In the genomic region with DNA sequence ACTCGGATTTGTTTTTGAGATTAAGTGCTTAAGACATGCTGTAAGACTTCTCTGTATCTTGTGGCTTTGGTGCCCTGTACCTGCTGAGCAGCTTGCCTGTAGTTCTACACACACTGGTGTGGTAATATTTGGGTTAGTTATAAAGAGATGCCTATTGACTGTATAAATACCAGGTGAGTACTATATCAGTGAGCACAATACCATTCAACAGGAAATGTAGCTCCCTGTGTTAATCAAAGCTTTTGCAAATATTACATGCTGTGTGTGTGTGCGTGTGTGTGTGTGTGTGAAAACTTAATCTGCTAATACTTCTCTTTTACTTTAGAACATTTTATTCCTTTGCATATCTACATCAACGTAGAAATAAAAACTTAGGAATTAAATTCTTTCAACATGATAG, we compare ENCODE assay signal across 22 cellular contexts.
"Had no signal": no experiment of that assay in that cellular context is flagged by ENCODE, and none has a peak within 500 bp of the region (broad histone marks: within the 10 kb centered on the region; RNA-seq: fewer than 3 reads in every experiment).

No MANE protein-coding gene starts in this region.

- DNase-seq: cortex of kidney; effector CD8-positive, alpha-beta T cell; effector memory CD8-positive, alpha-beta T cell; endodermal cell; erythroblast; esophagus squamous epithelium; foreskin fibroblast; foreskin melanocyte; gastrocnemius medialis; glutamatergic neuron; head of caudate nucleus; heart right ventricle; hippocampal formation; left cardiac atrium; left lung; left ventricle myocardium superior; lower lobe of right lung; mesenchymal stem cell; mucosa of descending colon; naive B cell; naive thymus-derived CD8-positive, alpha-beta T cell had no signal

- ATAC-seq: effector memory CD8-positive, alpha-beta T cell; esophagus mucosa; gastrocnemius medialis; left cardiac atrium; left lung; left ventricle myocardium superior; lower lobe of right lung; mucosa of descending colon; naive thymus-derived CD8-positive, alpha-beta T cell had no signal
